ENCODE assay signal across 13 cellular contexts in the genomic region with DNA sequence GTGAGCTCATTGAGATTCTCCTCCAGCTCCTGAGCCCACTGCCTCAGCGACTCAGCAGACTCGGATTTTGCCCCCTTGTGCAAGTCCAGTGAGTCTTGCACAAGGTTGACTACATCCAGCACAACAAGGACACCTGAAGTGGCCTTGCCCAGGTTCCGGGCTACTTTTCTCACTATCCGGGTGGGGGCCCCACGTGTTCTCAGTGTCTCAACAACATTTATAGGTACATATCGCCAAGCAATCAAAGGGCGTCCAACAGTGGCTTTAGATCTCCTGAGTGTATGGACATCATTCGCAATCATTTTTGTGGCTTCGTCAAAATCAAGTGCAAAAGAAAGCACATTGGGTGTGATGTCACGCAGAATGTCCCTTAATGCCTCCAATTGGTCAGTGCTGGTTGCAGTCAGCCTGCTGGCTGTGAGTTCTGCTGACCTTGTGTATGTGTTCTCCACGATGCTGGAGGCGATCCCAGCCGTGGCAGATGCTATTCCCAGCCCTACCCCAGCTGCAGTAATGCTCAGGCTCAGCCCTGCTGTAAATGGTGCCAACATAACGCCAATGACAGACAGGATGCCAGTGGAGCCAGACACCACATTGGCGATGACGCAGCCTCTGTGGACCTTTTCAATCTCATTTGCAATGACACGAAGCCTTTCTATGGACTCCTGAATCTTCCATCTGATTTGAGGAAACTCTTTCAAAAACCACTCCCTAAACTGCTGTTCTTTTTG. TPM values are rescaled to one million over a fixed set of nuclear protein-coding genes. Genes with fewer than 3 reads are reported as not detected.
DNase-seq lines count a peak whose midpoint lies in the region; ATAC-seq and TF ChIP-seq lines count a peak whose summit lies in the region.
"Had no signal": no experiment of that assay in that cellular context is flagged by ENCODE, and none has a peak within 500 bp of the region (broad histone marks: within the 10 kb centered on the region; RNA-seq: fewer than 3 reads in every experiment).

No MANE protein-coding gene starts in this region.

- no peak overlapping the region for H3K4me3 ChIP-seq in left lung
- H3K4me3 ChIP-seq: breast epithelium had no signal

- TF ChIP-seq CTCF in left lung (IDR thresholded peaks at IDR 0.05) = no peak

- peaks cover 8% of the 10 kb centered on the region for H3K4me1 Mint-ChIP-seq in activated T-helper 2 cell treated with anti-CD3 and anti-CD28 coated beads, Interferon-gamma antibody, Interleukin-2, Interleukin-4, amounts not matched to agents 10 μg/mL and 5 μg/mL and 100 μg/mL, durations not matched to agents 14 hours and 24 hours and 36 hours (ENCODE audit: low read depth)

- H3K27ac Mint-ChIP-seq in activated T-helper 2 cell treated with anti-CD3 and anti-CD28 coated beads, Interferon-gamma antibody, Interleukin-2, Interleukin-4, amounts not matched to agents 10 μg/mL and 5 μg/mL and 100 μg/mL, durations not matched to agents 14 hours and 24 hours and 36 hours = no peak overlapping the region
- H3K27ac Mint-ChIP-seq: activated CD8-positive, alpha-beta T cell treated with anti-CD3 and anti-CD28 coated beads, Interleukin-2, amount 10 ng/mL, durations not matched to agents 7 days and 5 days; natural killer cell treated with Interleukin-12 subunit alpha and Interleukin-12 subunit beta and Interleukin-15 and Interleukin-18, amount 100 ng/mL, for 72 hours had no signal

- peaks cover 0 to 11% of the 10 kb centered on the region in 2 donors for H3K4me1 ChIP-seq in left lung
- H3K4me1 ChIP-seq: breast epithelium had no signal

- ATAC-seq in left lung = peak; percentile 44
- ATAC-seq: activated CD8-positive, alpha-beta T cell treated with anti-CD3 and anti-CD28 coated beads, Interleukin-2, amount 10 ng/mL, durations not matched to agents 7 days and 5 days; natural killer cell treated with Interleukin-12 subunit alpha and Interleukin-12 subunit beta and Interleukin-15 and Interleukin-18, amount 100 ng/mL, for 72 hours had no signal

- no peaks in the 10 kb centered on the region for H3K36me3 ChIP-seq in left lung
- H3K36me3 ChIP-seq: breast epithelium had no signal

- no peaks in the 10 kb centered on the region for H3K9me3 Mint-ChIP-seq in activated T-helper 2 cell treated with anti-CD3 and anti-CD28 coated beads, Interferon-gamma antibody, Interleukin-2, Interleukin-4, amounts not matched to agents 10 μg/mL and 5 μg/mL and 100 μg/mL, durations not matched to agents 14 hours and 24 hours and 36 hours
- H3K9me3 Mint-ChIP-seq: natural killer cell treated with Interleukin-12 subunit alpha and Interleukin-12 subunit beta and Interleukin-15 and Interleukin-18, amount 100 ng/mL, for 72 hours had no signal

- peaks cover 5% of the 10 kb centered on the region for H3K27me3 Mint-ChIP-seq in activated T-helper 2 cell treated with anti-CD3 and anti-CD28 coated beads, Interferon-gamma antibody, Interleukin-2, Interleukin-4, amounts not matched to agents 10 μg/mL and 5 μg/mL and 100 μg/mL, durations not matched to agents 14 hours and 24 hours and 36 hours (ENCODE audit: low read depth)

- no peaks in the 10 kb centered on the region for H3K36me3 Mint-ChIP-seq in activated T-helper 2 cell treated with anti-CD3 and anti-CD28 coated beads, Interferon-gamma antibody, Interleukin-2, Interleukin-4, amounts not matched to agents 10 μg/mL and 5 μg/mL and 100 μg/mL, durations not matched to agents 14 hours and 24 hours and 36 hours (ENCODE audit: low read depth)
- H3K36me3 Mint-ChIP-seq: natural killer cell treated with Interleukin-12 subunit alpha and Interleukin-12 subunit beta and Interleukin-15 and Interleukin-18, amount 100 ng/mL, for 72 hours had no signal

- no peaks in the 10 kb centered on the region for H3K27me3 ChIP-seq in left lung
- H3K27me3 ChIP-seq: breast epithelium had no signal

- H3K4me3 Mint-ChIP-seq in activated T-helper 2 cell treated with anti-CD3 and anti-CD28 coated beads, Interferon-gamma antibody, Interleukin-2, Interleukin-4, amounts not matched to agents 10 μg/mL and 5 μg/mL and 100 μg/mL, durations not matched to agents 14 hours and 24 hours and 36 hours (ENCODE audit: low read depth) = no peak overlapping the region
- H3K4me3 Mint-ChIP-seq: activated CD8-positive, alpha-beta T cell treated with anti-CD3 and anti-CD28 coated beads, Interleukin-2, amount 10 ng/mL, durations not matched to agents 7 days and 5 days; natural killer cell treated with Interleukin-12 subunit alpha and Interleukin-12 subunit beta and Interleukin-15 and Interleukin-18, amount 100 ng/mL, for 72 hours had no signal

- TF ChIP-seq POLR2A in erythroblast (IDR thresholded peaks at IDR 0.05; ENCODE audit: low read length) = peak; percentile 48

- H3K27ac ChIP-seq in left lung (no peak overlapping the region), temporal lobe (ENCODE audit: low read depth, low read length) (peak overlapping the region; percentile 1)
- H3K27ac ChIP-seq: breast epithelium had no signal

- DNase-seq in NCI-H1694 treated with DMSO at 0.1 percent for 48 hours (lab: John Stamatoyannopoulos, UW) (peak; percentile 65), erythroblast (lab: John Stamatoyannopoulos, UW) (no peak), left lung (no peak), GM19238 (ENCODE audit: insufficient read length, low spot score) (no peak), OCI-M2 (lab: John Stamatoyannopoulos, UW; ENCODE audit: unreplicated experiment) (no peak), NCI-H69 (lab: John Stamatoyannopoulos, UW) (no peak)
- no peak for DNase-seq in activated T-helper 2 cell treated with anti-CD3 and anti-CD28 coated beads, Interferon-gamma antibody, Interleukin-2, Interleukin-4, amounts not matched to agents 10 μg/mL and 5 μg/mL and 100 μg/mL, durations not matched to agents 14 hours and 24 hours and 36 hours (ENCODE audit: low spot score)
- DNase-seq: activated CD8-positive, alpha-beta T cell treated with anti-CD3 and anti-CD28 coated beads, Interleukin-2, amount 10 ng/mL, durations not matched to agents 7 days and 5 days; stimulated activated CD4-positive, alpha-beta T cell treated with anti-CD3 and anti-CD28 coated beads, Interleukin-4, amount 100 ng/mL, for 1 hour had no signal

- intact Hi-C loops in left lung (cut with DNase I) = loop anchor here in 1 of 2 donors (10.0 kb wide), 2 partner anchors 84 to 294 kb away; a partner anchor contains a TSS
- intact Hi-C loops in activated T-helper 2 cell treated with anti-CD3 and anti-CD28 coated beads, Interferon-gamma antibody, Interleukin-2, Interleukin-4, amounts not matched to agents 10 μg/mL and 5 μg/mL and 100 μg/mL, durations not matched to agents 14 hours and 24 hours and 36 hours (cut with micrococcal nuclease) = no loop called here

- no peaks in the 10 kb centered on the region for H3K9me3 ChIP-seq in left lung
- H3K9me3 ChIP-seq: breast epithelium had no signal

RNA-seq across cellular contexts. Expression of a gene that starts 10.3 kb away (rescaled TPM):
- 10 to 100 TPM in 1 of 2 donors, 1 to 10 TPM in 1; 8.5 to 12.8 TPM for total RNA-seq in left lung
- total RNA-seq in temporal lobe = 9.3 TPM
- total RNA-seq in activated T-helper 2 cell treated with anti-CD3 and anti-CD28 coated beads, Interferon-gamma antibody, Interleukin-2, Interleukin-4, amounts not matched to agents 10 μg/mL and 5 μg/mL and 100 μg/mL, durations not matched to agents 14 hours and 24 hours and 36 hours = 0.48 and 0.52 TPM in 2 replicates
- total RNA-seq: NCI-H460 had no signal

RNA-seq across cellular contexts. Expression of a gene that starts 30.7 kb away (rescaled TPM):
- total RNA-seq in left lung (10 to 100 TPM; 27.0 to 57.9 TPM), temporal lobe (1.2 TPM)
- 35.6 and 48.3 TPM in 2 replicates for total RNA-seq in activated T-helper 2 cell treated with anti-CD3 and anti-CD28 coated beads, Interferon-gamma antibody, Interleukin-2, Interleukin-4, amounts not matched to agents 10 μg/mL and 5 μg/mL and 100 μg/mL, durations not matched to agents 14 hours and 24 hours and 36 hours

RNA-seq across cellular contexts. Expression of a gene that starts 48.1 kb away (rescaled TPM):
- 10 to 100 TPM; 51.3 to 63.0 TPM for total RNA-seq in left lung
- 6.1 TPM for total RNA-seq in temporal lobe
- total RNA-seq in activated T-helper 2 cell treated with anti-CD3 and anti-CD28 coated beads, Interferon-gamma antibody, Interleukin-2, Interleukin-4, amounts not matched to agents 10 μg/mL and 5 μg/mL and 100 μg/mL, durations not matched to agents 14 hours and 24 hours and 36 hours = 54.7 and 55.4 TPM in 2 replicates

Comparison
In these comparisons a context has a peak if more than half of its experiments do, and no peak if none do; other contexts are left out.
1. RNA of a gene that starts 30.7 kb away (total RNA-seq): 27.0 to 57.9 TPM in left lung and 35.6 to 48.3 TPM in activated T-helper 2 cell treated with anti-CD3 and anti-CD28 coated beads, Interferon-gamma antibody, Interleukin-2, Interleukin-4, amounts not matched to agents 10 μg/mL and 5 μg/mL and 100 μg/mL, durations not matched to agents 14 hours and 24 hours and 36 hours; 1.2 TPM in temporal lobe (single experiment); every median in the first group is over 10 times any median in the second.